ENCODE assay signal across 18 cellular contexts in genomic region chr20:50727792-50728485, GRCh38. TPM values are rescaled to one million over a fixed set of nuclear protein-coding genes. Genes with fewer than 3 reads are reported as not detected.
DNase-seq lines count a peak whose midpoint lies in the region; ATAC-seq and TF ChIP-seq lines count a peak whose summit lies in the region.
"Had no signal": no experiment of that assay in that cellular context is flagged by ENCODE, and none has a peak within 500 bp of the region (broad histone marks: within the 10 kb centered on the region; RNA-seq: fewer than 3 reads in every experiment).

No MANE protein-coding gene starts in this region.

- H3K23ac ChIP-seq in mesenchymal stem cell (ENCODE audit: low read length in 2 of 2), result no peak overlapping the region

- peak overlapping the region; percentile 92 for H2BK5ac ChIP-seq in mesenchymal stem cell (ENCODE audit: low read depth, low read length, poor library complexity, severe bottlenecking)

- no peaks in the 10 kb centered on the region for H3K9me3 ChIP-seq in cardiac muscle cell (ENCODE audit: low read depth)
- H3K9me3 ChIP-seq in heart left ventricle, result no peaks in the 10 kb centered on the region
- no peaks in the 10 kb centered on the region for H3K9me3 ChIP-seq in endocrine pancreas (ENCODE audit: control insufficient read depth, low read length)
- no peaks in the 10 kb centered on the region for H3K9me3 ChIP-seq in mesenchymal stem cell (ENCODE audit: control insufficient read depth, low read length)
- H3K9me3 ChIP-seq: mucosa of descending colon had no signal

- H3K79me1 ChIP-seq in mesenchymal stem cell (replicated peaks; ENCODE audit: low read length, poor library complexity, severe bottlenecking), result peaks cover 5% of the 10 kb centered on the region

- ATAC-seq in heart left ventricle (no peak), HG03175 (IDR thresholded peaks at IDR 0.05; ENCODE audit: unreplicated experiment) (no peak)
- ATAC-seq: mucosa of descending colon, right cardiac atrium had no signal

- H2AFZ ChIP-seq in mesenchymal stem cell (ENCODE audit: low read depth, low read length), result no peak overlapping the region

- DNase-seq in cardiac muscle cell (ENCODE audit: low read depth in 1 of 2, low spot score in 1 of 2), result no peak
- no peak for DNase-seq in heart left ventricle
- DNase-seq in mesenchymal stem cell, result no peak
- DNase-seq in HuH-7 (ENCODE audit: low spot score), result no peak
- DNase-seq in KG1 (lab: John Stamatoyannopoulos, UW), result no peak
- no peak for DNase-seq in AG20443 (ENCODE audit: low spot score)
- DNase-seq: activated CD4-positive, CD25-positive, alpha-beta regulatory T cell; activated T-cell treated with anti-CD3 and anti-CD28 coated beads, Interleukin-2, amount 50 U/mL, for 24 hours; amygdala; DMS 273 treated with DMSO at 0.1 percent for 48 hours; effector CD4-positive, alpha-beta T cell; hypothalamus; mucosa of descending colon; NCI-H446; right cardiac atrium; SIG-M5 had no signal

- no peak overlapping the region for H4K8ac ChIP-seq in mesenchymal stem cell (ENCODE audit: low read length)

- H3K9ac ChIP-seq in endocrine pancreas (ENCODE audit: control insufficient read depth, insufficient read depth, low read length) (no peak overlapping the region), mesenchymal stem cell (ENCODE audit: low read length) (peak overlapping the region; percentile 80)

- peak overlapping the region; percentile 47 for H2AK5ac ChIP-seq in mesenchymal stem cell (ENCODE audit: low read length, severe bottlenecking)

- H3K18ac ChIP-seq in mesenchymal stem cell (ENCODE audit: low read depth in 1 of 2, low read length in 2 of 2), result no peak overlapping the region

- peak overlapping the region in 1 of 2 experiments; percentile 96 for H2BK12ac ChIP-seq in mesenchymal stem cell (ENCODE audit: low read length in 2 of 2)

- peak overlapping the region; percentile 67 for H3K4me2 ChIP-seq in mesenchymal stem cell (ENCODE audit: low read length, poor library complexity, severe bottlenecking)

- H2BK120ac ChIP-seq in mesenchymal stem cell (ENCODE audit: low read depth, low read length), result no peak overlapping the region

- no peak overlapping the region for H3K4me3 ChIP-seq in cardiac muscle cell
- no peak overlapping the region for H3K4me3 ChIP-seq in heart left ventricle
- peak overlapping the region; percentile 23 for H3K4me3 ChIP-seq in endocrine pancreas (ENCODE audit: control insufficient read depth, insufficient read depth, low read length)
- peak overlapping the region in 1 of 2 experiments; percentile 50 for H3K4me3 ChIP-seq in mesenchymal stem cell (ENCODE audit: insufficient read depth in 1 of 2, low read depth in 1 of 2, low read length in 2 of 2)
- H3K4me3 ChIP-seq: mucosa of descending colon had no signal

- TF ChIP-seq CTCF in cardiac muscle cell (IDR thresholded peaks at IDR 0.05; ENCODE audit: low read depth, low read length), result no peak
- TF ChIP-seq CTCF in heart left ventricle (IDR thresholded peaks at IDR 0.05), result no peak

- H3K4me1 ChIP-seq in cardiac muscle cell (ENCODE audit: low read depth) (peaks cover 45% of the 10 kb centered on the region), heart left ventricle (peaks cover 0 to 46% (median 24%) of the 10 kb centered on the region in 12 donors), endocrine pancreas (ENCODE audit: control insufficient read depth, insufficient read depth, low read length) (peaks cover 19% of the 10 kb centered on the region), mesenchymal stem cell (ENCODE audit: control insufficient read depth, insufficient read depth, low read depth, low read length) (peaks cover 35% of the 10 kb centered on the region)

- intact Hi-C loops in heart left ventricle (cut with DNase I), result no loop called here

- H3K36me3 ChIP-seq in cardiac muscle cell (no peaks in the 10 kb centered on the region), heart left ventricle (no peaks in the 10 kb centered on the region), endocrine pancreas (ENCODE audit: control insufficient read depth, insufficient read depth, low read length) (no peaks in the 10 kb centered on the region), mesenchymal stem cell (ENCODE audit: control insufficient read depth in 1 of 2, insufficient read depth in 2 of 2, low read depth in 1 of 2, low read length in 2 of 2) (no peaks in the 10 kb centered on the region)

- H4K91ac ChIP-seq in mesenchymal stem cell (ENCODE audit: low read length), result no peak overlapping the region

- no peak overlapping the region for H2BK15ac ChIP-seq in mesenchymal stem cell (ENCODE audit: low read depth, poor library complexity, severe bottlenecking)

- H3K14ac ChIP-seq in mesenchymal stem cell (ENCODE audit: low read length in 2 of 2), result no peak overlapping the region

- TF ChIP-seq POLR2A in heart left ventricle (IDR thresholded peaks at IDR 0.05), result no peak

- H3K27ac ChIP-seq in cardiac muscle cell (peak overlapping the region; percentile 58), heart left ventricle (no peak overlapping the region), mesenchymal stem cell (ENCODE audit: low read length, poor library complexity, severe bottlenecking) (peak overlapping the region; percentile 99)

- 71 to 83% (median 79%) methylated on average over 8 of the region's 8 CpGs for WGBS in heart left ventricle, 4 donors
- 90% methylated on average over 7 of the region's 8 CpGs for WGBS in mesenchymal stem cell

- H3K4ac ChIP-seq in mesenchymal stem cell (ENCODE audit: low read depth in 1 of 2, low read length in 2 of 2), result no peak overlapping the region

- H3K27me3 ChIP-seq in cardiac muscle cell (no peaks in the 10 kb centered on the region), heart left ventricle (peaks cover 0 to 18% (median 0%) of the 10 kb centered on the region in 9 donors), endocrine pancreas (ENCODE audit: control insufficient read depth, insufficient read depth, low read length) (no peaks in the 10 kb centered on the region), mesenchymal stem cell (ENCODE audit: control insufficient read depth in 1 of 2, insufficient read depth in 1 of 2, low read length in 2 of 2) (no peaks in the 10 kb centered on the region)

RNA-seq across cellular contexts. Expression of gene PARD6B, which starts 3.4 kb away (rescaled TPM):
- total RNA-seq in cardiac muscle cell (15.5 and 20.0 TPM in 2 replicates), heart left ventricle (10 to 100 TPM in 1 of 9 donors, 1 to 10 TPM in 8; 2.7 to 12.2 (median 5.1) TPM)
- polyA plus RNA-seq in cardiac muscle cell (10.2 and 20.4 TPM in 2 replicates), heart left ventricle (1 to 10 TPM; 1.3 to 2.4 TPM)
- 2.3 TPM for polyA plus RNA-seq in mesenchymal stem cell (2013, experiment 1 of 2)
- polyA plus RNA-seq in mesenchymal stem cell (2013, experiment 2 of 2), result 2.5 TPM

RNA-seq across cellular contexts. Expression of gene RIPOR3, which starts 36.6 kb away (rescaled TPM):
- total RNA-seq in cardiac muscle cell (3.0 and 3.8 TPM in 2 replicates), heart left ventricle (10 to 100 TPM in 2 of 9 donors, 1 to 10 TPM in 7; 2.4 to 10.4 (median 4.9) TPM)
- polyA plus RNA-seq in cardiac muscle cell (0.91 and 4.8 TPM in 2 replicates), heart left ventricle (10 to 100 TPM in 1 of 2 donors, 1 to 10 TPM in 1; 3.0 to 20.7 TPM)
- polyA plus RNA-seq in mesenchymal stem cell (2013, experiment 1 of 2), result 45.9 TPM
- 43.6 TPM for polyA plus RNA-seq in mesenchymal stem cell (2013, experiment 2 of 2)

Comparison
In these comparisons a context has a peak if more than half of its experiments do, and no peak if none do; other contexts are left out.
1. H3K27ac ChIP-seq: peak in cardiac muscle cell (single experiment) and mesenchymal stem cell (single experiment); none in heart left ventricle (0 of 12).